In the genomic region with DNA sequence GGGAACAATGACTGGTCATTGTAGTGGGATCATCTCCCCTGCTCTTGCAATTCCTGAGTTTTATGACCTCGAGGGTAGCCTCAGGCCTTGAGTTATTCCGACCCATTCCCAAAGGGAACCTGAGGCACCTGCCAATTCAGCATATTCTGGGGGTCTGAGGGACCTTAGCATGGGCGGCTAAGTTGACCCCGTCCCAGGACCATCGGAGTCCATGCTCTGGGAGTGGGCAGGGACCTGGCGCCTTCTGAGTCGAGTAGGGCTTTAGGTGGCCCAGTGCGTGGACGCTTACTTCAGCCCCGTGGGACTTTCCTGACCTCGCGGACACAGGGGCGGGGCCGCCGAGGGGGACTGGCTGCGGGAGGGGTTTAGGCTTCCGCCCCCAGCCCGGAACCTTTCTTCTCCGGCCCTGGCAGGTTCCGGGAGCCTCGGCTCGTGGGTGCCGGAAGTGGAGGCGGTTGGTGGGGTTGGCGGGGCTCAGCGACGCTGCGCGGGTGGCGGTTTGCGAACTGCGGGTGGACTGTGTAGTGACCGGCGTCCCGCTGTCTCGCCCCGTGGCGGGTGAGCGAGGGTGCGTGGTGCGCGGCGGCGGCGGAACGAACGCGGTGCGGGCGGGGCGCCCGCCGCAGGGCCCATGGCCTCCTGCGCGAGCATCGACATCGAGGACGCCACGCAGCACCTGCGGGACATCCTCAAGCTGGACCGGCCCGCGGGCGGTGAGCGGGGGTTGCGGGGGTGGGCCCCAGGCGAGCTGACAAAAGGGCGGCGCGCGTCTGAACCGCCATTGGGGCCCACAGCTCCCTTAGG, we compare ENCODE assay signal across 1 cellular context.
TF ChIP-seq lines count a peak whose summit lies in the region.

TSS of gene EDC4 (plus strand) at position 422 of the 804 bp plus-strand sequence. CDS start at position 632, 210 bp downstream.

TF ChIP-seq in K562, 482 proteins besides CTCF, POLR2A, EP300 and RAD21 (continued from another document and continues in another):
- TF ChIP-seq PHB2 (IDR thresholded peaks at IDR 0.05; ENCODE audit: low read depth) (no peak), CEBPB (tag; IDR thresholded peaks at IDR 0.05) (no peak), CEBPZ (IDR thresholded peaks at IDR 0.05; ENCODE audit: borderline replicate concordance, low read depth, low read length) (no peak), HSF4 (CRISPR knock-in tag; IDR thresholded peaks at IDR 0.05; ENCODE audit: borderline replicate concordance) (no peak), ZNF253 (CRISPR knock-in tag; conservative IDR thresholded peaks at IDR 0.05) (no peak), SIRT6 (IDR thresholded peaks at IDR 0.05; ENCODE audit: low read depth, low read length) (no peak), ZNF263 (CRISPR knock-in tag; IDR thresholded peaks at IDR 0.05; ENCODE audit: borderline replicate concordance) (peak; percentile 19; the same call in 1 of the 2 replicates), HOMEZ (CRISPR knock-in tag; IDR thresholded peaks at IDR 0.05) (no peak), NCOA4 (IDR thresholded peaks at IDR 0.05; ENCODE audit: partially characterized antibody) (no peak), CSDE1 (IDR thresholded peaks at IDR 0.05) (no peak), NCOA2 (IDR thresholded peaks at IDR 0.05; ENCODE audit: partially characterized antibody in 2 of 2) (no peak), USF1 (CRISPR knock-in tag; IDR thresholded peaks at IDR 0.05) (no peak), GABPB2 (CRISPR knock-in tag; conservative IDR thresholded peaks at IDR 0.05) (no peak), PYGO2 (tag; IDR thresholded peaks at IDR 0.05) (no peak), MAFG (tag; conservative IDR thresholded peaks at IDR 0.05) (peak; percentile 47; the same call in 1 of the 2 replicates), NEUROD1 (IDR thresholded peaks at IDR 0.05; ENCODE audit: borderline replicate concordance, low read depth, low read length, partially characterized antibody) (peak; percentile 91), TSC22D4 (tag; IDR thresholded peaks at IDR 0.05) (no peak), SRSF3 (IDR thresholded peaks at IDR 0.05; ENCODE audit: insufficient read depth, low read length) (0 out of 2 replicates have a peak, but pooled peaks have one; percentile 27), SMARCE1 (IDR thresholded peaks at IDR 0.05) (no peak), CBX2 (IDR thresholded peaks at IDR 0.05; ENCODE audit: insufficient read depth, low read length, poor library complexity, severe bottlenecking) (no peak), BRD4 (IDR thresholded peaks at IDR 0.05) (no peak), SPI1 (IDR thresholded peaks at IDR 0.05; ENCODE audit: borderline replicate concordance, low read depth, low read length) (no peak), ZFX (CRISPR knock-in tag; IDR thresholded peaks at IDR 0.05) (peak; percentile 90), ZKSCAN3 (CRISPR knock-in tag; IDR thresholded peaks at IDR 0.05) (no peak), MEF2A (IDR thresholded peaks at IDR 0.05; ENCODE audit: control insufficient read depth, low read depth, low read length) (0 out of 2 replicates have a peak, but pooled peaks have one; percentile 49), LEF1 (IDR thresholded peaks at IDR 0.05) (no peak), TRIM24 (IDR thresholded peaks at IDR 0.05) (peak in 1 of 2 experiments; percentile 99; a peak in 2 of 4 replicates), ZNF212 (CRISPR knock-in tag; IDR thresholded peaks at IDR 0.05) (peak; percentile 47; the same call in 1 of the 2 replicates), ZNF347 (CRISPR knock-in tag; IDR thresholded peaks at IDR 0.05; ENCODE audit: low read depth) (no peak), BCOR (IDR thresholded peaks at IDR 0.05) (no peak), SIN3A (IDR thresholded peaks at IDR 0.05; ENCODE audit: borderline replicate concordance in 2 of 2, control insufficient read depth in 1 of 2, low read depth in 2 of 2, low read length in 2 of 2) (peak; percentile 83 to 94; a peak in 3 of 4 replicates), GATA2 (CRISPR knock-in tag; IDR thresholded peaks at IDR 0.05) (no peak), CHD2 (IDR thresholded peaks at IDR 0.05; ENCODE audit: low read depth, low read length) (peak; percentile 67), BRD9 (IDR thresholded peaks at IDR 0.05; ENCODE audit: low read depth, partially characterized antibody) (no peak), DMBX1 (CRISPR knock-in tag; IDR thresholded peaks at IDR 0.05; ENCODE audit: borderline replicate concordance) (peak; percentile 44; the same call in 1 of the 2 replicates), MAFK (IDR thresholded peaks at IDR 0.05; ENCODE audit: low read length) (peak; percentile 26), PHF8 (IDR thresholded peaks at IDR 0.05; ENCODE audit: borderline replicate concordance, low read length) (peak; percentile 93; the same call in 1 of the 2 replicates), ETS2 (tag; IDR thresholded peaks at IDR 0.05; ENCODE audit: borderline replicate concordance, poor library complexity, severe bottlenecking) (no peak)
- TF ChIP-seq, protein P1, sequence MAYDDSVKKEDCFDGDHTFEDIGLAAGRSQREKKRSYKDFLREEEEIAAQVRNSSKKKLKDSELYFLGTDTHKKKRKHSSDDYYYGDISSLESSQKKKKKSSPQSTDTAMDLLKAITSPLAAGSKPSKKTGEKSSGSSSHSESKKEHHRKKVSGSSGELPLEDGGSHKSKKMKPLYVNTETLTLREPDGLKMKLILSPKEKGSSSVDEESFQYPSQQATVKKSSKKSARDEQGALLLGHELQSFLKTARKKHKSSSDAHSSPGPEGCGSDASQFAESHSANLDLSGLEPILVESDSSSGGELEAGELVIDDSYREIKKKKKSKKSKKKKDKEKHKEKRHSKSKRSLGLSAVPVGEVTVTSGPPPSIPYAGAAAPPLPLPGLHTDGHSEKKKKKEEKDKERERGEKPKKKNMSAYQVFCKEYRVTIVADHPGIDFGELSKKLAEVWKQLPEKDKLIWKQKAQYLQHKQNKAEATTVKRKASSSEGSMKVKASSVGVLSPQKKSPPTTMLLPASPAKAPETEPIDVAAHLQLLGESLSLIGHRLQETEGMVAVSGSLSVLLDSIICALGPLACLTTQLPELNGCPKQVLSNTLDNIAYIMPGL (CRISPR knock-in tag; IDR thresholded peaks at IDR 0.05), result peak; percentile 89; the same call in 1 of the 2 replicates
- TF ChIP-seq, protein P2, sequence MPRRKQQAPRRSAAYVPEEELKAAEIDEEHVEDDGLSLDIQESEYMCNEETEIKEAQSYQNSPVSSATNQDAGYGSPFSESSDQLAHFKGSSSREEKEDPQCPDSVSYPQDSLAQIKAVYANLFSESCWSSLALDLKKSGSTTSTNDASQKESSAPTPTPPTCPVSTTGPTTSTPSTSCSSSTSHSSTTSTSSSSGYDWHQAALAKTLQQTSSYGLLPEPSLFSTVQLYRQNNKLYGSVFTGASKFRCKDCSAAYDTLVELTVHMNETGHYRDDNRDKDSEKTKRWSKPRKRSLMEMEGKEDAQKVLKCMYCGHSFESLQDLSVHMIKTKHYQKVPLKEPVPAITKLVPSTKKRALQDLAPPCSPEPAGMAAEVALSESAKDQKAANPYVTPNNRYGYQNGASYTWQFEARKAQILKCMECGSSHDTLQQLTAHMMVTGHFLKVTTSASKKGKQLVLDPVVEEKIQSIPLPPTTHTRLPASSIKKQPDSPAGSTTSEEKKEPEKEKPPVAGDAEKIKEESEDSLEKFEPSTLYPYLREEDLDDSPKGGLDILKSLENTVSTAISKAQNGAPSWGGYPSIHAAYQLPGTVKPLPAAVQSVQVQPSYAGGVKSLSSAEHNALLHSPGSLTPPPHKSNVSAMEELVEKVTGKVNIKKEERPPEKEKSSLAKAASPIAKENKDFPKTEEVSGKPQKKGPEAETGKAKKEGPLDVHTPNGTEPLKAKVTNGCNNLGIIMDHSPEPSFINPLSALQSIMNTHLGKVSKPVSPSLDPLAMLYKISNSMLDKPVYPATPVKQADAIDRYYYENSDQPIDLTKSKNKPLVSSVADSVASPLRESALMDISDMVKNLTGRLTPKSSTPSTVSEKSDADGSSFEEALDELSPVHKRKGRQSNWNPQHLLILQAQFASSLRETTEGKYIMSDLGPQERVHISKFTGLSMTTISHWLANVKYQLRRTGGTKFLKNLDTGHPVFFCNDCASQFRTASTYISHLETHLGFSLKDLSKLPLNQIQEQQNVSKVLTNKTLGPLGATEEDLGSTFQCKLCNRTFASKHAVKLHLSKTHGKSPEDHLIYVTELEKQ (CRISPR knock-in tag; IDR thresholded peaks at IDR 0.05), result peak; percentile 66; the same call in 1 of the 2 replicates
- TF ChIP-seq, protein P3, sequence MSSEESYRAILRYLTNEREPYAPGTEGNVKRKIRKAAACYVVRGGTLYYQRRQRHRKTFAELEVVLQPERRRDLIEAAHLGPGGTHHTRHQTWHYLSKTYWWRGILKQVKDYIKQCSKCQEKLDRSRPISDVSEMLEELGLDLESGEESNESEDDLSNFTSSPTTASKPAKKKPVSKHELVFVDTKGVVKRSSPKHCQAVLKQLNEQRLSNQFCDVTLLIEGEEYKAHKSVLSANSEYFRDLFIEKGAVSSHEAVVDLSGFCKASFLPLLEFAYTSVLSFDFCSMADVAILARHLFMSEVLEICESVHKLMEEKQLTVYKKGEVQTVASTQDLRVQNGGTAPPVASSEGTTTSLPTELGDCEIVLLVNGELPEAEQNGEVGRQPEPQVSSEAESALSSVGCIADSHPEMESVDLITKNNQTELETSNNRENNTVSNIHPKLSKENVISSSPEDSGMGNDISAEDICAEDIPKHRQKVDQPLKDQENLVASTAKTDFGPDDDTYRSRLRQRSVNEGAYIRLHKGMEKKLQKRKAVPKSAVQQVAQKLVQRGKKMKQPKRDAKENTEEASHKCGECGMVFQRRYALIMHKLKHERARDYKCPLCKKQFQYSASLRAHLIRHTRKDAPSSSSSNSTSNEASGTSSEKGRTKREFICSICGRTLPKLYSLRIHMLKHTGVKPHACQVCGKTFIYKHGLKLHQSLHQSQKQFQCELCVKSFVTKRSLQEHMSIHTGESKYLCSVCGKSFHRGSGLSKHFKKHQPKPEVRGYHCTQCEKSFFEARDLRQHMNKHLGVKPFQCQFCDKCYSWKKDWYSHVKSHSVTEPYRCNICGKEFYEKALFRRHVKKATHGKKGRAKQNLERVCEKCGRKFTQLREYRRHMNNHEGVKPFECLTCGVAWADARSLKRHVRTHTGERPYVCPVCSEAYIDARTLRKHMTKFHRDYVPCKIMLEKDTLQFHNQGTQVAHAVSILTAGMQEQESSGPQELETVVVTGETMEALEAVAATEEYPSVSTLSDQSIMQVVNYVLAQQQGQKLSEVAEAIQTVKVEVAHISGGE (CRISPR knock-in tag; IDR thresholded peaks at IDR 0.05), result peak; percentile 97 to 100 (median 99)
- TF ChIP-seq, protein P4, sequence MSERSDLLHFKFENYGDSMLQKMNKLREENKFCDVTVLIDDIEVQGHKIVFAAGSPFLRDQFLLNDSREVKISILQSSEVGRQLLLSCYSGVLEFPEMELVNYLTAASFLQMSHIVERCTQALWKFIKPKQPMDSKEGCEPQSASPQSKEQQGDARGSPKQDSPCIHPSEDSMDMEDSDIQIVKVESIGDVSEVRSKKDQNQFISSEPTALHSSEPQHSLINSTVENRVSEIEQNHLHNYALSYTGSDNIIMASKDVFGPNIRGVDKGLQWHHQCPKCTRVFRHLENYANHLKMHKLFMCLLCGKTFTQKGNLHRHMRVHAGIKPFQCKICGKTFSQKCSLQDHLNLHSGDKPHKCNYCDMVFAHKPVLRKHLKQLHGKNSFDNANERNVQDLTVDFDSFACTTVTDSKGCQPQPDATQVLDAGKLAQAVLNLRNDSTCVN (CRISPR knock-in tag; IDR thresholded peaks at IDR 0.05), result no peak
- TF ChIP-seq, protein P5, sequence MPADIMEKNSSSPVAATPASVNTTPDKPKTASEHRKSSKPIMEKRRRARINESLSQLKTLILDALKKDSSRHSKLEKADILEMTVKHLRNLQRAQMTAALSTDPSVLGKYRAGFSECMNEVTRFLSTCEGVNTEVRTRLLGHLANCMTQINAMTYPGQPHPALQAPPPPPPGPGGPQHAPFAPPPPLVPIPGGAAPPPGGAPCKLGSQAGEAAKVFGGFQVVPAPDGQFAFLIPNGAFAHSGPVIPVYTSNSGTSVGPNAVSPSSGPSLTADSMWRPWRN (IDR thresholded peaks at IDR 0.05; ENCODE audit: low read depth), result no peak
